Comparison of ENCODE assay signal across 1 cellular context in the genomic region with DNA sequence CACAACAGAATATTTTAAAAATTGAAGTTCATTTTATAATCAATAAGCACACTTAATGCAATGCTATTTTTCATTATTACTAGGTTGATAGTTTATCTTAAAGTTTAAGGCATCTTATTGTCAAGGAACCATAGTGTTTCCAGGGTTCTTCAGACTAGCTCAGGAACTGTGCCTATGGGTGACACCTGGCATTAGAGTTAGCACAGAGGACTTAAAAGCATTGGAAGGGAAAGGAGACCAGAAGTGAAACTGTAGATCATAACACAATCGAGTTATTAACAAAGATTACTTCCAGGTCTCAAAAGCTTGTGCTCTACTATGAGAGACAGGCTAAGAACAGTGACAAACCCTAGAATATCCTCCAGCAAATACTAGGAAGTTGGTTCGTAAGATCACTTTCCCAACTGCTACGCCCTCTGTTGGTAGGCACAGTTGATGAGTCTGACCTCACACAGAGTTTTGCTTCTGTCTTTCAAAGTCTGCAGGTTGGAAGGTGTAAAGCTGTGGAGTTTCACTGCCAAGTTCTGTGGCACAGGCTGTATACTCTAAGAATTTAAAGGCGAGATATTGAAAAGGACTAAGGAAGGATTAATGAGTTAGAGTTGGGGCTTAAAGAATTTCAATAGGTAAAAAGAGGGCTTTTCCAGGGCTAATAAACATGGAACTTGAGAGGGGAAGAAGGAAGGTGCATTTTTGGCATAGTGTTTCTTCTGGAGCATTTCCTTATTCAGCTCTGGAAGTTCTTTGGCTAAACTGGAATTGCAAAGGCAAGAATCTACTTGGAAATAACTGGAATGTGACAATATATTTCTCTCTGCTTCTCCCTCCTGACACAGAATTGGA.
TF ChIP-seq lines count a peak whose summit lies in the region.

No MANE protein-coding gene starts in this region.

TF ChIP-seq in HepG2, 621 proteins besides CTCF, POLR2A, EP300 and RAD21 (continued from another document and continues in another):
- TF ChIP-seq, protein P1, sequence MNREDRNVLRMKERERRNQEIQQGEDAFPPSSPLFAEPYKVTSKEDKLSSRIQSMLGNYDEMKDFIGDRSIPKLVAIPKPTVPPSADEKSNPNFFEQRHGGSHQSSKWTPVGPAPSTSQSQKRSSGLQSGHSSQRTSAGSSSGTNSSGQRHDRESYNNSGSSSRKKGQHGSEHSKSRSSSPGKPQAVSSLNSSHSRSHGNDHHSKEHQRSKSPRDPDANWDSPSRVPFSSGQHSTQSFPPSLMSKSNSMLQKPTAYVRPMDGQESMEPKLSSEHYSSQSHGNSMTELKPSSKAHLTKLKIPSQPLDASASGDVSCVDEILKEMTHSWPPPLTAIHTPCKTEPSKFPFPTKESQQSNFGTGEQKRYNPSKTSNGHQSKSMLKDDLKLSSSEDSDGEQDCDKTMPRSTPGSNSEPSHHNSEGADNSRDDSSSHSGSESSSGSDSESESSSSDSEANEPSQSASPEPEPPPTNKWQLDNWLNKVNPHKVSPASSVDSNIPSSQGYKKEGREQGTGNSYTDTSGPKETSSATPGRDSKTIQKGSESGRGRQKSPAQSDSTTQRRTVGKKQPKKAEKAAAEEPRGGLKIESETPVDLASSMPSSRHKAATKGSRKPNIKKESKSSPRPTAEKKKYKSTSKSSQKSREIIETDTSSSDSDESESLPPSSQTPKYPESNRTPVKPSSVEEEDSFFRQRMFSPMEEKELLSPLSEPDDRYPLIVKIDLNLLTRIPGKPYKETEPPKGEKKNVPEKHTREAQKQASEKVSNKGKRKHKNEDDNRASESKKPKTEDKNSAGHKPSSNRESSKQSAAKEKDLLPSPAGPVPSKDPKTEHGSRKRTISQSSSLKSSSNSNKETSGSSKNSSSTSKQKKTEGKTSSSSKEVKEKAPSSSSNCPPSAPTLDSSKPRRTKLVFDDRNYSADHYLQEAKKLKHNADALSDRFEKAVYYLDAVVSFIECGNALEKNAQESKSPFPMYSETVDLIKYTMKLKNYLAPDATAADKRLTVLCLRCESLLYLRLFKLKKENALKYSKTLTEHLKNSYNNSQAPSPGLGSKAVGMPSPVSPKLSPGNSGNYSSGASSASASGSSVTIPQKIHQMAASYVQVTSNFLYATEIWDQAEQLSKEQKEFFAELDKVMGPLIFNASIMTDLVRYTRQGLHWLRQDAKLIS (CRISPR knock-in tag; IDR thresholded peaks at IDR 0.05) = no peak
- TF ChIP-seq, protein P2, sequence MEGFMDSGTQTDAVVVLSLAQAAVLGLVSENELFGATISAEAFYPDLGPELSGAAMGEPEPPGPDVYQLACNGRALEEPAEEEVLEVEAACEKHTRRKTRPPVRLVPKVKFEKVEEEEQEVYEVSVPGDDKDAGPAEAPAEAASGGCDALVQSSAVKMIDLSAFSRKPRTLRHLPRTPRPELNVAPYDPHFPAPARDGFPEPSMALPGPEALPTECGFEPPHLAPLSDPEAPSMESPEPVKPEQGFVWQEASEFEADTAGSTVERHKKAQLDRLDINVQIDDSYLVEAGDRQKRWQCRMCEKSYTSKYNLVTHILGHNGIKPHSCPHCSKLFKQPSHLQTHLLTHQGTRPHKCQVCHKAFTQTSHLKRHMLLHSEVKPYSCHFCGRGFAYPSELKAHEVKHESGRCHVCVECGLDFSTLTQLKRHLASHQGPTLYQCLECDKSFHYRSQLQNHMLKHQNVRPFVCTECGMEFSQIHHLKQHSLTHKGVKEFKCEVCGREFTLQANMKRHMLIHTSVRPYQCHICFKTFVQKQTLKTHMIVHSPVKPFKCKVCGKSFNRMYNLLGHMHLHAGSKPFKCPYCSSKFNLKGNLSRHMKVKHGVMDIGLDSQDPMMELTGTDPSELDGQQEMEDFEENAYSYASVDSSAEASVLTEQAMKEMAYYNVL (CRISPR knock-in tag; IDR thresholded peaks at IDR 0.05; ENCODE audit: borderline replicate concordance) = no peak
- TF ChIP-seq, protein P3, sequence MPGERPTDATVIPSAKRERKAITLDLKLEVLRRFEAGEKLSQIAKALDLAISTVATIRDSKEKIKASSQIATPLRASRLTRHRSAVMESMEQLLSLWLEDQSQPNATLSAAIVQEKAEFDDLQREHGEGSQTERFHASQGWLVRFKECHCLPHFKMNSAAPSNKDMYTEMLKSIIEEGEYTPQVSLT (CRISPR knock-in tag; IDR thresholded peaks at IDR 0.05; ENCODE audit: borderline replicate concordance, low read depth) = no peak
- TF ChIP-seq ZNF382 (CRISPR knock-in tag; IDR thresholded peaks at IDR 0.05; ENCODE audit: borderline replicate concordance) = no peak
- TF ChIP-seq, protein P4, sequence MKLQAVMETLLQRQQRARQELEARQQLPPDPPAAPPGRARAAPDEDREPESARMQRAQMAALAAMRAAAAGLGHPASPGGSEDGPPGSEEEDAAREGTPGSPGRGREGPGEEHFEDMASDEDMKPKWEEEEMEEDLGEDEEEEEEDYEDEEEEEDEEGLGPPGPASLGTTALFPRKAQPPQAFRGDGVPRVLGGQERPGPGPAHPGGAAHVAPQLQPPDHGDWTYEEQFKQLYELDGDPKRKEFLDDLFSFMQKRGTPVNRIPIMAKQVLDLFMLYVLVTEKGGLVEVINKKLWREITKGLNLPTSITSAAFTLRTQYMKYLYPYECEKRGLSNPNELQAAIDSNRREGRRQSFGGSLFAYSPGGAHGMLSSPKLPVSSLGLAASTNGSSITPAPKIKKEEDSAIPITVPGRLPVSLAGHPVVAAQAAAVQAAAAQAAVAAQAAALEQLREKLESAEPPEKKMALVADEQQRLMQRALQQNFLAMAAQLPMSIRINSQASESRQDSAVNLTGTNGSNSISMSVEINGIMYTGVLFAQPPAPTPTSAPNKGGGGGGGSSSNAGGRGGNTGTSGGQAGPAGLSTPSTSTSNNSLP (IDR thresholded peaks at IDR 0.05; ENCODE audit: low read depth, low read length) = no peak
- TF ChIP-seq HCFC1 (IDR thresholded peaks at IDR 0.05; ENCODE audit: low read depth, low read length) = no peak
- no peak for TF ChIP-seq ZMYM4 (CRISPR knock-in tag; IDR thresholded peaks at IDR 0.05)
- TF ChIP-seq ZNF720 (CRISPR knock-in tag; IDR thresholded peaks at IDR 0.05) = no peak
- TF ChIP-seq ATF1 (CRISPR knock-in tag; IDR thresholded peaks at IDR 0.05) = no peak
- TF ChIP-seq, protein P5, sequence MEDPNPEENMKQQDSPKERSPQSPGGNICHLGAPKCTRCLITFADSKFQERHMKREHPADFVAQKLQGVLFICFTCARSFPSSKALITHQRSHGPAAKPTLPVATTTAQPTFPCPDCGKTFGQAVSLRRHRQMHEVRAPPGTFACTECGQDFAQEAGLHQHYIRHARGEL (CRISPR knock-in tag; IDR thresholded peaks at IDR 0.05) = no peak
- TF ChIP-seq ZNF124 (CRISPR knock-in tag; IDR thresholded peaks at IDR 0.05) = 0 out of 2 replicates have a peak, but pooled peaks have one; percentile 28
- TF ChIP-seq MTA3 (CRISPR knock-in tag; IDR thresholded peaks at IDR 0.05) = no peak
- TF ChIP-seq, protein P6, sequence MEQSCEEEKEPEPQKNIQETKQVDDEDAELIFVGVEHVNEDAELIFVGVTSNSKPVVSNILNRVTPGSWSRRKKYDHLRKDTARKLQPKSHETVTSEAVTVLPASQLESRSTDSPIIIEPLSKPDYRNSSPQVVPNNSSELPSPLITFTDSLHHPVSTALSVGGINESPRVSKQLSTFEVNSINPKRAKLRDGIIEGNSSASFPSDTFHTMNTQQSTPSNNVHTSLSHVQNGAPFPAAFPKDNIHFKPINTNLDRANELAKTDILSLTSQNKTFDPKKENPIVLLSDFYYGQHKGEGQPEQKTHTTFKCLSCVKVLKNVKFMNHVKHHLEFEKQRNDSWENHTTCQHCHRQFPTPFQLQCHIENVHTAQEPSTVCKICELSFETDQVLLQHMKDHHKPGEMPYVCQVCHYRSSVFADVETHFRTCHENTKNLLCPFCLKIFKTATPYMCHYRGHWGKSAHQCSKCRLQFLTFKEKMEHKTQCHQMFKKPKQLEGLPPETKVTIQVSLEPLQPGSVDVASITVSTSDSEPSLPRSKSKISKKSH (CRISPR knock-in tag; IDR thresholded peaks at IDR 0.05; ENCODE audit: borderline replicate concordance) = no peak
- TF ChIP-seq, protein P7, sequence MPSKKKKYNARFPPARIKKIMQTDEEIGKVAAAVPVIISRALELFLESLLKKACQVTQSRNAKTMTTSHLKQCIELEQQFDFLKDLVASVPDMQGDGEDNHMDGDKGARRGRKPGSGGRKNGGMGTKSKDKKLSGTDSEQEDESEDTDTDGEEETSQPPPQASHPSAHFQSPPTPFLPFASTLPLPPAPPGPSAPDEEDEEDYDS (CRISPR knock-in tag; IDR thresholded peaks at IDR 0.05) = no peak
- TF ChIP-seq SOX5 (CRISPR knock-in tag; IDR thresholded peaks at IDR 0.05; ENCODE audit: borderline replicate concordance) = no peak
- TF ChIP-seq ZNF572 (CRISPR knock-in tag; IDR thresholded peaks at IDR 0.05) = no peak
- TF ChIP-seq, protein P8, sequence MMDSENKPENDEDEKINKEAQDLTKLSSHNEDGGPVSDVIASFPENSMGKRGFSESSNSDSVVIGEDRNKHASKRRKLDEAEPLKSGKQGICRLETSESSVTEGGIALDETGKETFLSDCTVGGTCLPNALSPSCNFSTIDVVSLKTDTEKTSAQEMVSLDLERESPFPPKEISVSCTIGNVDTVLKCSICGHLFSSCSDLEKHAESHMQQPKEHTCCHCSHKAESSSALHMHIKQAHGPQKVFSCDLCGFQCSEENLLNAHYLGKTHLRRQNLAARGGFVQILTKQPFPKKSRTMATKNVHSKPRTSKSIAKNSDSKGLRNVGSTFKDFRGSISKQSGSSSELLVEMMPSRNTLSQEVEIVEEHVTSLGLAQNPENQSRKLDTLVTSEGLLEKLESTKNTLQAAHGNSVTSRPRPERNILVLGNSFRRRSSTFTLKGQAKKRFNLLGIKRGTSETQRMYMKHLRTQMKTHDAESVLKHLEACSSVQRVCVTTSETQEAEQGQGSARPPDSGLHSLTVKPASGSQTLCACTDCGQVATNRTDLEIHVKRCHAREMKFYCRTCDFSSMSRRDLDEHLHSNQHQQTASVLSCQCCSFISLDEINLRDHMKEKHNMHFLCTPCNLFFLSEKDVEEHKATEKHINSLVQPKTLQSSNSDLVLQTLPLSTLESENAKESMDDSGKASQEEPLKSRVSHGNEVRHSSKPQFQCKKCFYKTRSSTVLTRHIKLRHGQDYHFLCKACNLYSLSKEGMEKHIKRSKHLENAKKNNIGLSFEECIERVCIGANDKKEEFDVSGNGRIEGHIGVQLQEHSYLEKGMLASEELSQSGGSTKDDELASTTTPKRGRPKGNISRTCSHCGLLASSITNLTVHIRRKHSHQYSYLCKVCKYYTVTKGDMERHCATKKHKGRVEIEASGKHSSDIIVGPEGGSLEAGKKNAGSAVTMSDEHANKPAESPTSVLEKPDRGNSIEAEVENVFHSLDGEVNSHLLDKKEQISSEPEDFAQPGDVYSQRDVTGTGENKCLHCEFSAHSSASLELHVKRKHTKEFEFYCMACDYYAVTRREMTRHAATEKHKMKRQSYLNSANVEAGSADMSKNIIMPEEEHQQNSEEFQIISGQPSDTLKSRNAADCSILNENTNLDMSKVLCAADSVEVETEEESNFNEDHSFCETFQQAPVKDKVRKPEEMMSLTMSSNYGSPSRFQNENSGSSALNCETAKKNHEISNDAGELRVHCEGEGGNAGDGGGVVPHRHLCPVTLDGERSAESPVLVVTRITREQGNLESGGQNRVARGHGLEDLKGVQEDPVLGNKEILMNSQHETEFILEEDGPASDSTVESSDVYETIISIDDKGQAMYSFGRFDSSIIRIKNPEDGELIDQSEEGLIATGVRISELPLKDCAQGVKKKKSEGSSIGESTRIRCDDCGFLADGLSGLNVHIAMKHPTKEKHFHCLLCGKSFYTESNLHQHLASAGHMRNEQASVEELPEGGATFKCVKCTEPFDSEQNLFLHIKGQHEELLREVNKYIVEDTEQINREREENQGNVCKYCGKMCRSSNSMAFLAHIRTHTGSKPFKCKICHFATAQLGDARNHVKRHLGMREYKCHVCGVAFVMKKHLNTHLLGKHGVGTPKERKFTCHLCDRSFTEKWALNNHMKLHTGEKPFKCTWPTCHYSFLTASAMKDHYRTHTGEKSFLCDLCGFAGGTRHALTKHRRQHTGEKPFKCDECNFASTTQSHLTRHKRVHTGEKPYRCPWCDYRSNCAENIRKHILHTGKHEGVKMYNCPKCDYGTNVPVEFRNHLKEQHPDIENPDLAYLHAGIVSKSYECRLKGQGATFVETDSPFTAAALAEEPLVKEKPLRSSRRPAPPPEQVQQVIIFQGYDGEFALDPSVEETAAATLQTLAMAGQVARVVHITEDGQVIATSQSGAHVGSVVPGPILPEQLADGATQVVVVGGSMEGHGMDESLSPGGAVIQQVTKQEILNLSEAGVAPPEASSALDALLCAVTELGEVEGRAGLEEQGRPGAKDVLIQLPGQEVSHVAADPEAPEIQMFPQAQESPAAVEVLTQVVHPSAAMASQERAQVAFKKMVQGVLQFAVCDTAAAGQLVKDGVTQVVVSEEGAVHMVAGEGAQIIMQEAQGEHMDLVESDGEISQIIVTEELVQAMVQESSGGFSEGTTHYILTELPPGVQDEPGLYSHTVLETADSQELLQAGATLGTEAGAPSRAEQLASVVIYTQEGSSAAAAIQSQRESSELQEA (CRISPR knock-in tag; IDR thresholded peaks at IDR 0.05; ENCODE audit: not compliant biosample characterization) = no peak
- peak; percentile 51; the same call in 1 of the 2 replicates for TF ChIP-seq KAT8 (CRISPR knock-in tag; IDR thresholded peaks at IDR 0.05)
- TF ChIP-seq BCL6 (CRISPR knock-in tag; IDR thresholded peaks at IDR 0.05) = peak; percentile 33; the same call in 1 of the 2 replicates
- TF ChIP-seq KLF16 (CRISPR knock-in tag; IDR thresholded peaks at IDR 0.05) = 0 out of 4 replicates have a peak, but pooled peaks of 1 of the 2 experiments have one; percentile 53
- no peak for TF ChIP-seq ZNF230 (CRISPR knock-in tag; IDR thresholded peaks at IDR 0.05)
- TF ChIP-seq, protein P9, sequence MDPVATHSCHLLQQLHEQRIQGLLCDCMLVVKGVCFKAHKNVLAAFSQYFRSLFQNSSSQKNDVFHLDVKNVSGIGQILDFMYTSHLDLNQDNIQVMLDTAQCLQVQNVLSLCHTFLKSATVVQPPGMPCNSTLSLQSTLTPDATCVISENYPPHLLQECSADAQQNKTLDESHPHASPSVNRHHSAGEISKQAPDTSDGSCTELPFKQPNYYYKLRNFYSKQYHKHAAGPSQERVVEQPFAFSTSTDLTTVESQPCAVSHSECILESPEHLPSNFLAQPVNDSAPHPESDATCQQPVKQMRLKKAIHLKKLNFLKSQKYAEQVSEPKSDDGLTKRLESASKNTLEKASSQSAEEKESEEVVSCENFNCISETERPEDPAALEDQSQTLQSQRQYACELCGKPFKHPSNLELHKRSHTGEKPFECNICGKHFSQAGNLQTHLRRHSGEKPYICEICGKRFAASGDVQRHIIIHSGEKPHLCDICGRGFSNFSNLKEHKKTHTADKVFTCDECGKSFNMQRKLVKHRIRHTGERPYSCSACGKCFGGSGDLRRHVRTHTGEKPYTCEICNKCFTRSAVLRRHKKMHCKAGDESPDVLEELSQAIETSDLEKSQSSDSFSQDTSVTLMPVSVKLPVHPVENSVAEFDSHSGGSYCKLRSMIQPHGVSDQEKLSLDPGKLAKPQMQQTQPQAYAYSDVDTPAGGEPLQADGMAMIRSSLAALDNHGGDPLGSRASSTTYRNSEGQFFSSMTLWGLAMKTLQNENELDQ (CRISPR knock-in tag; IDR thresholded peaks at IDR 0.05; ENCODE audit: borderline replicate concordance) = no peak
- no peak for TF ChIP-seq ZNF713 (CRISPR knock-in tag; IDR thresholded peaks at IDR 0.05)
- TF ChIP-seq FOXO1 (CRISPR knock-in tag; IDR thresholded peaks at IDR 0.05) = peak; percentile 38; the same call in 1 of the 2 replicates
- TF ChIP-seq ZNF549 (CRISPR knock-in tag; IDR thresholded peaks at IDR 0.05) = no peak
- TF ChIP-seq, protein P10, sequence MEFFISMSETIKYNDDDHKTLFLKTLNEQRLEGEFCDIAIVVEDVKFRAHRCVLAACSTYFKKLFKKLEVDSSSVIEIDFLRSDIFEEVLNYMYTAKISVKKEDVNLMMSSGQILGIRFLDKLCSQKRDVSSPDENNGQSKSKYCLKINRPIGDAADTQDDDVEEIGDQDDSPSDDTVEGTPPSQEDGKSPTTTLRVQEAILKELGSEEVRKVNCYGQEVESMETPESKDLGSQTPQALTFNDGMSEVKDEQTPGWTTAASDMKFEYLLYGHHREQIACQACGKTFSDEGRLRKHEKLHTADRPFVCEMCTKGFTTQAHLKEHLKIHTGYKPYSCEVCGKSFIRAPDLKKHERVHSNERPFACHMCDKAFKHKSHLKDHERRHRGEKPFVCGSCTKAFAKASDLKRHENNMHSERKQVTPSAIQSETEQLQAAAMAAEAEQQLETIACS (CRISPR knock-in tag; IDR thresholded peaks at IDR 0.05) = no peak
